8 cellular contexts compared by ENCODE assay signal in genomic region chr17:5437721-5438317, GRCh38. TPM values are rescaled to one million over a fixed set of nuclear protein-coding genes. Genes with fewer than 3 reads are reported as not detected.
DNase-seq lines count a peak whose midpoint lies in the region; ATAC-seq lines count a peak whose summit lies in the region.

No MANE protein-coding gene starts in this region.

- peaks cover 46% of the 10 kb centered on the region for H3K4me1 Mint-ChIP-seq in activated T-cell treated with anti-CD3 and anti-CD28 coated beads, Interleukin-2, amount 50 U/mL, for 24 hours (ENCODE audit: low read depth)
- H3K4me1 Mint-ChIP-seq in activated naive CD8-positive, alpha-beta T cell (ENCODE audit: low read depth), result peaks cover 46% of the 10 kb centered on the region

- H3K36me3 Mint-ChIP-seq in activated T-cell treated with anti-CD3 and anti-CD28 coated beads, Interleukin-2, amount 50 U/mL, for 24 hours (ENCODE audit: low read depth), result peaks cover 88% of the 10 kb centered on the region
- peaks cover 16% of the 10 kb centered on the region for H3K36me3 Mint-ChIP-seq in activated naive CD8-positive, alpha-beta T cell

- no peaks in the 10 kb centered on the region for H3K9me3 ChIP-seq in iPS-20b (ENCODE audit: insufficient read depth, low read depth, low read length)
- no peaks in the 10 kb centered on the region for H3K9me3 ChIP-seq in thymus (ENCODE audit: control insufficient read depth)

- H3K4me3 Mint-ChIP-seq in activated T-cell treated with anti-CD3 and anti-CD28 coated beads, Interleukin-2, amount 50 U/mL, for 24 hours, result peak overlapping the region; percentile 95
- H3K4me3 Mint-ChIP-seq in activated naive CD8-positive, alpha-beta T cell, result peak overlapping the region; percentile 95

- peak overlapping the region; percentile 94 for H3K27ac Mint-ChIP-seq in activated T-cell treated with anti-CD3 and anti-CD28 coated beads, Interleukin-2, amount 50 U/mL, for 24 hours
- peak overlapping the region; percentile 93 for H3K27ac Mint-ChIP-seq in activated naive CD8-positive, alpha-beta T cell

- WGBS in thymus, result 88% methylated on average over 5 of the region's 5 CpGs

- no peak overlapping the region for H3K27ac ChIP-seq in iPS-20b (ENCODE audit: low read length)
- H3K27ac ChIP-seq in thymus (ENCODE audit: low read depth), result no peak overlapping the region

- H3K4me1 ChIP-seq in iPS-20b (ENCODE audit: insufficient read depth, low read length) (peaks cover 7% of the 10 kb centered on the region; the same call in 1 of the 2 replicates), thymus (ENCODE audit: control insufficient read depth, insufficient read depth, low read length) (peaks cover 4% of the 10 kb centered on the region)

- no peak for DNase-seq in activated T-cell treated with anti-CD3 and anti-CD28 coated beads, Interleukin-2, amount 50 U/mL, for 24 hours
- DNase-seq in activated T-cell treated with anti-CD3 and anti-CD28 coated beads for 4 hours, result no peak
- no peak for DNase-seq in NCI-H345 (lab: John Stamatoyannopoulos, UW)
- DNase-seq in DMS79 treated with DMSO at 0.1 percent for 48 hours (lab: John Stamatoyannopoulos, UW), result no peak

- no peaks in the 10 kb centered on the region for H3K27me3 ChIP-seq in iPS-20b (ENCODE audit: insufficient read depth, low read length)
- no peaks in the 10 kb centered on the region for H3K27me3 ChIP-seq in thymus (ENCODE audit: control insufficient read depth, insufficient read depth)

- H3K9me3 Mint-ChIP-seq in activated T-cell treated with anti-CD3 and anti-CD28 coated beads, Interleukin-2, amount 50 U/mL, for 24 hours, result no peaks in the 10 kb centered on the region
- no peaks in the 10 kb centered on the region for H3K9me3 Mint-ChIP-seq in activated naive CD8-positive, alpha-beta T cell (ENCODE audit: low read depth)

- H3K36me3 ChIP-seq in iPS-20b (ENCODE audit: insufficient read depth, low read depth, low read length) (peaks cover 75% of the 10 kb centered on the region), thymus (ENCODE audit: control insufficient read depth, insufficient read depth) (peaks cover 21% of the 10 kb centered on the region)

- peak overlapping the region; percentile 99 for H3K9ac ChIP-seq in iPS-20b (ENCODE audit: low read depth, low read length)

- H3K4me3 ChIP-seq in iPS-20b (ENCODE audit: low read length), result peak overlapping the region; percentile 100
- H3K4me3 ChIP-seq in thymus (ENCODE audit: low read length), result peak overlapping the region; percentile 80

- no peaks in the 10 kb centered on the region for H3K27me3 Mint-ChIP-seq in activated T-cell treated with anti-CD3 and anti-CD28 coated beads, Interleukin-2, amount 50 U/mL, for 24 hours
- H3K27me3 Mint-ChIP-seq in activated naive CD8-positive, alpha-beta T cell, result no peaks in the 10 kb centered on the region

- ATAC-seq in GM21367 (IDR thresholded peaks at IDR 0.05; ENCODE audit: unreplicated experiment), result no peak

RNA-seq across cellular contexts. Expression of gene C1QBP, which starts 1.1 kb away (rescaled TPM):
- polyA plus RNA-seq in thymus, result 95.1 TPM

RNA-seq across cellular contexts. Expression of gene RPAIN, which starts 17.8 kb away (rescaled TPM):
- polyA plus RNA-seq in thymus, result 47.2 TPM

RNA-seq across cellular contexts. Expression of gene NUP88, which starts 18.4 kb away (rescaled TPM):
- 116 TPM for polyA plus RNA-seq in thymus

RNA-seq across cellular contexts. Expression of gene DHX33, which starts 31.0 kb away (rescaled TPM):
- 6.4 TPM for polyA plus RNA-seq in thymus

RNA-seq across cellular contexts. Expression of gene DERL2, which starts 48.2 kb away (rescaled TPM):
- polyA plus RNA-seq in thymus, result 99.4 TPM
